ENCODE assay signal across 7 cellular contexts in genomic region chr14:106348873-106349540, GRCh38.
DNase-seq lines count a peak whose midpoint lies in the region; TF ChIP-seq lines count a peak whose summit lies in the region.
"Not testable (repeated sequence)": the region's sequence is repeated elsewhere in the genome, so short reads cannot be mapped to it uniquely, and the experiment has no call there.

No MANE protein-coding gene starts in this region.

- H3K4me3 ChIP-seq in GM12875 (ENCODE audit: low read depth, low read length); fibroblast of villous mesenchyme (ENCODE audit: low read depth, low read length); neural progenitor cell: not testable (repeated sequence)
- H3K4me3 ChIP-seq in OCI-LY7 (ENCODE audit: low read depth, low read length, poor library complexity, severe bottlenecking), result peak overlapping the region; percentile 70

- not testable (repeated sequence) for H3K4me3 Mint-ChIP-seq in activated CD4-positive, alpha-beta T cell treated with anti-CD3 and anti-CD28 coated beads, Interleukin-2, amount 10 ng/mL, durations not matched to agents 24 days and 14 days; activated T-helper 2 cell treated with anti-CD3 and anti-CD28 coated beads, Interferon-gamma antibody, Interleukin-2, Interleukin-4, amounts not matched to agents 10 μg/mL and 5 μg/mL and 100 μg/mL, durations not matched to agents 14 hours and 24 hours and 36 hours (ENCODE audit: low read depth); neural progenitor cell

- H3K27ac Mint-ChIP-seq in activated CD4-positive, alpha-beta T cell treated with anti-CD3 and anti-CD28 coated beads, Interleukin-2, amount 10 ng/mL, durations not matched to agents 24 days and 14 days; activated T-helper 2 cell treated with anti-CD3 and anti-CD28 coated beads, Interferon-gamma antibody, Interleukin-2, Interleukin-4, amounts not matched to agents 10 μg/mL and 5 μg/mL and 100 μg/mL, durations not matched to agents 14 hours and 24 hours and 36 hours; neural progenitor cell: not testable (repeated sequence)

- peak; percentile 73 for DNase-seq in OCI-LY7 (ENCODE audit: low spot score)
- peak; percentile 96 for DNase-seq in activated CD4-positive, alpha-beta T cell treated with anti-CD3 and anti-CD28 coated beads, Interleukin-2, amount 10 ng/mL, durations not matched to agents 24 days and 14 days
- DNase-seq in activated T-helper 2 cell treated with anti-CD3 and anti-CD28 coated beads, Interferon-gamma antibody, Interleukin-2, Interleukin-4, amounts not matched to agents 10 μg/mL and 5 μg/mL and 100 μg/mL, durations not matched to agents 14 hours and 24 hours and 36 hours (ENCODE audit: low spot score), result peak; percentile 81
- DNase-seq in fibroblast of villous mesenchyme (ENCODE audit: low read depth); neural progenitor cell (ENCODE audit: low spot score): not testable (repeated sequence)
- DNase-seq in stimulated activated CD8-positive, alpha-beta memory T cell treated with anti-CD3 and anti-CD28 coated beads, Interleukin-12 subunit alpha, Interleukin-12 subunit beta, amount 100 ng/mL, for 4 hours (ENCODE audit: low read depth), result peak; percentile 81

- H3K79me2 ChIP-seq in OCI-LY7 (ENCODE audit: insufficient read depth, low read depth, low read length); neural progenitor cell (ENCODE audit: low read depth): not testable (repeated sequence)

- TF ChIP-seq CTCF in GM12875 (IDR thresholded peaks at IDR 0.05; ENCODE audit: borderline replicate concordance, insufficient read depth, low read depth, low read length), result peak; percentile 66
- peak; percentile 88 for TF ChIP-seq CTCF in OCI-LY7 (conservative IDR thresholded peaks at IDR 0.05; ENCODE audit: low read length)
- TF ChIP-seq CTCF in fibroblast of villous mesenchyme (IDR thresholded peaks at IDR 0.05; ENCODE audit: insufficient read depth, low read depth, low read length), result peak; percentile 19
- TF ChIP-seq CTCF in neural progenitor cell (IDR thresholded peaks at IDR 0.05), result peak; percentile 47

- peaks cover 27% of the 10 kb centered on the region for H3K36me3 ChIP-seq in OCI-LY7 (ENCODE audit: insufficient read depth, low read length)
- H3K36me3 ChIP-seq in neural progenitor cell, result not testable (repeated sequence)

- H3F3A ChIP-seq in neural progenitor cell (ENCODE audit: low read depth), result not testable (repeated sequence)

- peak overlapping the region; percentile 88 for H3K27ac ChIP-seq in OCI-LY7 (ENCODE audit: low read depth, low read length, poor library complexity, severe bottlenecking)
- not testable (repeated sequence) for H3K27ac ChIP-seq in neural progenitor cell

- not testable (repeated sequence) for H4K20me1 ChIP-seq in OCI-LY7 (ENCODE audit: insufficient read depth, low read length); neural progenitor cell (ENCODE audit: low read depth)

- H2AFZ ChIP-seq in OCI-LY7 (ENCODE audit: low read length); neural progenitor cell (replicated peaks): not testable (repeated sequence)

- POLR2A ChIA-PET in OCI-LY7 (lab: Charles Lee), result not testable (repeated sequence)

- intact Hi-C loops in OCI-LY7 (cut with micrococcal nuclease; ENCODE audit: unreplicated experiment), result loop anchor here (5.0 kb wide), 1 partner anchor 42 kb away; no protein-coding TSS in a partner anchor
- intact Hi-C loops in activated CD4-positive, alpha-beta T cell treated with anti-CD3 and anti-CD28 coated beads, Interleukin-2, amount 10 ng/mL, durations not matched to agents 24 days and 14 days (cut with micrococcal nuclease); activated T-helper 2 cell treated with anti-CD3 and anti-CD28 coated beads, Interferon-gamma antibody, Interleukin-2, Interleukin-4, amounts not matched to agents 10 μg/mL and 5 μg/mL and 100 μg/mL, durations not matched to agents 14 hours and 24 hours and 36 hours (cut with micrococcal nuclease): not testable (repeated sequence)

- not testable (repeated sequence) for H3K27me3 ChIP-seq in neural progenitor cell

- H3K36me3 Mint-ChIP-seq in activated CD4-positive, alpha-beta T cell treated with anti-CD3 and anti-CD28 coated beads, Interleukin-2, amount 10 ng/mL, durations not matched to agents 24 days and 14 days (ENCODE audit: low read depth); activated T-helper 2 cell treated with anti-CD3 and anti-CD28 coated beads, Interferon-gamma antibody, Interleukin-2, Interleukin-4, amounts not matched to agents 10 μg/mL and 5 μg/mL and 100 μg/mL, durations not matched to agents 14 hours and 24 hours and 36 hours (ENCODE audit: low read depth); neural progenitor cell: not testable (repeated sequence)

- peak overlapping the region; percentile 89 for H3K4me2 ChIP-seq in OCI-LY7 (ENCODE audit: low read length)
- H3K4me2 ChIP-seq in neural progenitor cell, result not testable (repeated sequence)

- CTCF ChIA-PET in OCI-LY7 (lab: Charles Lee; ENCODE audit: unreplicated experiment), result not testable (repeated sequence)

- H3K9me3 ChIP-seq in OCI-LY7 (ENCODE audit: low read length), result not testable (repeated sequence)
- H3K9me3 ChIP-seq in neural progenitor cell (ENCODE audit: low read depth), result peaks cover 67% of the 10 kb centered on the region

- H3K9ac ChIP-seq in neural progenitor cell, result not testable (repeated sequence)

- BruUV-seq in OCI-LY7 (replicated peaks; lab: Mats Ljungman, UMichigan), result not testable (repeated sequence)

- not testable (repeated sequence) for H3K4me1 Mint-ChIP-seq in activated CD4-positive, alpha-beta T cell treated with anti-CD3 and anti-CD28 coated beads, Interleukin-2, amount 10 ng/mL, durations not matched to agents 24 days and 14 days; activated T-helper 2 cell treated with anti-CD3 and anti-CD28 coated beads, Interferon-gamma antibody, Interleukin-2, Interleukin-4, amounts not matched to agents 10 μg/mL and 5 μg/mL and 100 μg/mL, durations not matched to agents 14 hours and 24 hours and 36 hours (ENCODE audit: low read depth); neural progenitor cell

- not testable (repeated sequence) for H3K9me2 ChIP-seq in OCI-LY7 (ENCODE audit: insufficient read depth, low read length)

- H3K9me3 Mint-ChIP-seq in activated CD4-positive, alpha-beta T cell treated with anti-CD3 and anti-CD28 coated beads, Interleukin-2, amount 10 ng/mL, durations not matched to agents 24 days and 14 days; activated T-helper 2 cell treated with anti-CD3 and anti-CD28 coated beads, Interferon-gamma antibody, Interleukin-2, Interleukin-4, amounts not matched to agents 10 μg/mL and 5 μg/mL and 100 μg/mL, durations not matched to agents 14 hours and 24 hours and 36 hours: not testable (repeated sequence)
- H3K9me3 Mint-ChIP-seq in neural progenitor cell, result peaks cover 90% of the 10 kb centered on the region

- H3K4me1 ChIP-seq in OCI-LY7 (ENCODE audit: insufficient read depth, low read length, poor library complexity, severe bottlenecking), result peaks cover 73% of the 10 kb centered on the region
- not testable (repeated sequence) for H3K4me1 ChIP-seq in neural progenitor cell

- H3K27me3 Mint-ChIP-seq in activated CD4-positive, alpha-beta T cell treated with anti-CD3 and anti-CD28 coated beads, Interleukin-2, amount 10 ng/mL, durations not matched to agents 24 days and 14 days, result peaks cover 43% of the 10 kb centered on the region
- peaks cover 49% of the 10 kb centered on the region for H3K27me3 Mint-ChIP-seq in activated T-helper 2 cell treated with anti-CD3 and anti-CD28 coated beads, Interferon-gamma antibody, Interleukin-2, Interleukin-4, amounts not matched to agents 10 μg/mL and 5 μg/mL and 100 μg/mL, durations not matched to agents 14 hours and 24 hours and 36 hours (ENCODE audit: low read depth)
- H3K27me3 Mint-ChIP-seq in neural progenitor cell (ENCODE audit: insufficient read depth, low read depth), result not testable (repeated sequence)

Comparison
In these comparisons a context has a peak if more than half of its experiments do, and no peak if none do; other contexts are left out.
1. CTCF ChIP-seq: peak in every context shown above with its lines; median percentile 88 in OCI-LY7; 66 in GM12875; 47 in neural progenitor cell; 19 in fibroblast of villous mesenchyme.